In the genomic region with DNA sequence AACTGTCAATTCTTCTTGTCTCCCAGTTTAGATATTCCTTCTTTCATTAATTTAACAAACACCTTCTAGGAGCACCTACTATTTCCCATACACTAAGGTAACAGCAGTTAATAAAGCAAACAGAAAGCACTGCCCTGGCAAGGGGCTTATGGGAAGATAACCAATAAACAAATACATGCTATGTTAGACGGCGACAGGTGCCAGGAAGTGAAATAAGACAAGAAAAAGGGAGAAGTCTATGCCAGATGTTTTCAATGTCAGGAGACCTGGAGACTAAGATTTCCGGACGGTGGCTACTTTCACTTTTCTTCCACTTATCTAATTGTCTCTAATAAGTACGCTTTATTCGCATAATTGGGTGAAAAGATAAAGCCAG, we compare ENCODE assay signal across 8 cellular contexts. TPM values are rescaled to one million over a fixed set of nuclear protein-coding genes. Genes with fewer than 3 reads are reported as not detected.
DNase-seq lines count a peak whose midpoint lies in the region; ATAC-seq, FAIRE-seq and TF ChIP-seq lines count a peak whose summit lies in the region.

No MANE protein-coding gene starts in this region.

- H3K27me3 Mint-ChIP-seq in activated CD8-positive, alpha-beta memory T cell treated with anti-CD3 and anti-CD28 coated beads, Interleukin-2, amount 10 ng/mL, durations not matched to agents 7 days and 5 days, result no peaks in the 10 kb centered on the region

- no peak for TF ChIP-seq EP300 in upper lobe of left lung (IDR thresholded peaks at IDR 0.05)

- no peak for FAIRE-seq in bronchial epithelial cell (lab: Jason Lieb, UNC)

- peak overlapping the region; percentile 81 for H3K4me3 Mint-ChIP-seq in activated CD8-positive, alpha-beta memory T cell treated with anti-CD3 and anti-CD28 coated beads, Interleukin-2, amount 10 ng/mL, durations not matched to agents 7 days and 5 days

- no peaks in the 10 kb centered on the region for H3K36me3 ChIP-seq in bronchial epithelial cell (ENCODE audit: control insufficient read depth, insufficient read depth, low read length)
- H3K36me3 ChIP-seq in lower lobe of right lung, result no peaks in the 10 kb centered on the region
- H3K36me3 ChIP-seq in upper lobe of left lung, result peaks cover 0 to 3% (median 0%) of the 10 kb centered on the region in 4 donors

- 0 to 1% methylated on average over 6 of the region's 6 CpGs for whole genome bisulfite sequencing in upper lobe of left lung, 2 donors

- DNase-seq in activated CD8-positive, alpha-beta memory T cell treated with anti-CD3 and anti-CD28 coated beads, Interleukin-2, amount 10 ng/mL, durations not matched to agents 7 days and 5 days, result no peak
- no peak for DNase-seq in activated CD8-positive, alpha-beta memory T cell treated with anti-CD3 and anti-CD28 coated beads, Interleukin-2, amount 50 U/mL, for 48 hours
- DNase-seq in NCI-H526 treated with DMSO at 0.1 percent for 48 hours (lab: John Stamatoyannopoulos, UW) (peak; percentile 4), bronchial epithelial cell (ENCODE audit: low read depth) (peak; percentile 8), lower lobe of right lung (no peak), upper lobe of left lung (no peak), HPDE6-E6E7 (ENCODE audit: extremely low spot score) (no peak)

- H3K4me1 Mint-ChIP-seq in activated CD8-positive, alpha-beta memory T cell treated with anti-CD3 and anti-CD28 coated beads, Interleukin-2, amount 10 ng/mL, durations not matched to agents 7 days and 5 days, result peaks cover 23% of the 10 kb centered on the region

- TF ChIP-seq CTCF in bronchial epithelial cell (IDR thresholded peaks at IDR 0.05; ENCODE audit: insufficient read depth, low read length, severe bottlenecking), result no peak
- no peak for TF ChIP-seq CTCF in lower lobe of right lung (IDR thresholded peaks at IDR 0.05)
- no peak for TF ChIP-seq CTCF in upper lobe of left lung (IDR thresholded peaks at IDR 0.05)

- H3K27ac ChIP-seq in lower lobe of right lung, result peak overlapping the region; percentile 84
- H3K27ac ChIP-seq in upper lobe of left lung, result peak overlapping the region; percentile 86 to 95 (median 88)

- H3K4me1 ChIP-seq in lower lobe of right lung (peaks cover 23% of the 10 kb centered on the region), upper lobe of left lung (peaks cover 14 to 27% (median 17%) of the 10 kb centered on the region in 4 donors)

- H3K4me3 ChIP-seq in bronchial epithelial cell (ENCODE audit: low read depth, low read length) (peak overlapping the region; percentile 61), lower lobe of right lung (peak overlapping the region; percentile 91), upper lobe of left lung (peak overlapping the region; percentile 86 to 96 (median 94))

- H3K9me3 ChIP-seq in lower lobe of right lung (no peaks in the 10 kb centered on the region), upper lobe of left lung (no peaks in the 10 kb centered on the region)

- CTCF ChIA-PET in activated CD8-positive, alpha-beta memory T cell treated with anti-CD3 and anti-CD28 coated beads, Interleukin-2, amount 10 ng/mL, durations not matched to agents 7 days and 5 days (lab: Charles Lee), result interaction anchor here (1.8 kb wide), 1 partner anchor 172 kb away, joined by 5 read pairs; a partner anchor contains a TSS

- peaks cover 13% of the 10 kb centered on the region for H3K9me3 Mint-ChIP-seq in activated CD8-positive, alpha-beta memory T cell treated with anti-CD3 and anti-CD28 coated beads, Interleukin-2, amount 10 ng/mL, durations not matched to agents 7 days and 5 days (ENCODE audit: low read depth)

- H3K27ac Mint-ChIP-seq in activated CD8-positive, alpha-beta memory T cell treated with anti-CD3 and anti-CD28 coated beads, Interleukin-2, amount 10 ng/mL, durations not matched to agents 7 days and 5 days, result peak overlapping the region; percentile 89

- ATAC-seq in activated CD8-positive, alpha-beta memory T cell treated with anti-CD3 and anti-CD28 coated beads, Interleukin-2, amount 10 ng/mL, durations not matched to agents 7 days and 5 days, result peak; percentile 6
- ATAC-seq in HG02610 (IDR thresholded peaks at IDR 0.05; ENCODE audit: unreplicated experiment) (peak; percentile 45), lower lobe of right lung (peak in 1 of 2 donors; percentile 16), upper lobe of left lung (ENCODE audit: low FRiP score in 2 of 2) (peak in 1 of 2 donors; percentile 12)

- H3K27me3 ChIP-seq in bronchial epithelial cell (ENCODE audit: control insufficient read depth, insufficient read depth, low read length) (no peaks in the 10 kb centered on the region), lower lobe of right lung (ENCODE audit: low read depth) (no peaks in the 10 kb centered on the region), upper lobe of left lung (no peaks in the 10 kb centered on the region)

- peaks cover 25% of the 10 kb centered on the region for H3K36me3 Mint-ChIP-seq in activated CD8-positive, alpha-beta memory T cell treated with anti-CD3 and anti-CD28 coated beads, Interleukin-2, amount 10 ng/mL, durations not matched to agents 7 days and 5 days

- no peak for TF ChIP-seq POLR2A in upper lobe of left lung (IDR thresholded peaks at IDR 0.05)

- intact Hi-C loops in lower lobe of right lung (cut with DNase I), result no loop called here

RNA-seq across cellular contexts. Expression of a gene that starts 32.5 kb away (rescaled TPM):
- total RNA-seq in activated CD8-positive, alpha-beta memory T cell treated with anti-CD3 and anti-CD28 coated beads, Interleukin-2, amount 10 ng/mL, durations not matched to agents 7 days and 5 days, result 10 to 100 TPM; 17.9 to 24.0 TPM
- total RNA-seq in bronchial epithelial cell (4.2 and 5.8 TPM in 2 replicates), lower lobe of right lung (21.1 TPM), upper lobe of left lung (10 to 100 TPM in 4 of 6 donors, 1 to 10 TPM in 2; 6.7 to 20.0 (median 12.9) TPM)

RNA-seq across cellular contexts. Expression of a gene that starts 45.0 kb away (rescaled TPM):
- total RNA-seq in activated CD8-positive, alpha-beta memory T cell treated with anti-CD3 and anti-CD28 coated beads, Interleukin-2, amount 10 ng/mL, durations not matched to agents 7 days and 5 days, result 1 to 10 TPM; 1.9 to 2.4 TPM
- total RNA-seq in bronchial epithelial cell (2.2 and 2.9 TPM in 2 replicates), lower lobe of right lung (3.9 TPM), upper lobe of left lung (10 to 100 TPM in 1 of 6 donors, 1 to 10 TPM in 5; 2.9 to 13.6 (median 3.5) TPM)

Comparison
In these comparisons a context has a peak if more than half of its experiments do, and no peak if none do; other contexts are left out.
1. DNase-seq: peak in NCI-H526 treated with DMSO at 0.1 percent for 48 hours (single experiment) and bronchial epithelial cell (single experiment); none in activated CD8-positive, alpha-beta memory T cell treated with anti-CD3 and anti-CD28 coated beads, Interleukin-2, amount 10 ng/mL, durations not matched to agents 7 days and 5 days (single experiment), activated CD8-positive, alpha-beta memory T cell treated with anti-CD3 and anti-CD28 coated beads, Interleukin-2, amount 50 U/mL, for 48 hours (single experiment), lower lobe of right lung (single experiment), upper lobe of left lung (0 of 2) and HPDE6-E6E7 (single experiment).
2. Peak in every context shown above with its lines, with median percentiles within 50 percentile points of each other: H3K4me3 ChIP-seq.